20 cellular contexts compared by ENCODE assay signal in the genomic region with DNA sequence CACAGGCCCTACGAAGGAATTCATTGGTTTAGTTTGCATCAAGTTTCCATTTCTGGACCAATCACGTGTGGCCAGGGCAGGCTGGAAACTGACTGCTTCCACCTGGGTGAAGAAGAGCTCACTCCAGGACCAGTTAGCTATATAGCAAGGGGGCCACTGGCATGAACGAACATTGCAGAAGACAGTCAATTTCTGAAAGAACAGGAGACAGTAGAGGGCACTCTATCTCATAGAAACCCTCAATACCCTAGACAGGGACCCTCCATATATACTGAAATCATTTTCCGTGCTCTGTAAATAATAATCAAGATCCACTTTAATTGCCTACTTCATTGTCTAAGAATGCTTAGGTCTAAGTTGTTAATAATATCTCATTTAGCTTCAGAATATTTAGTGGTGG.
DNase-seq lines count a peak whose midpoint lies in the region; ATAC-seq, FAIRE-seq and TF ChIP-seq lines count a peak whose summit lies in the region.
"Had no signal": no experiment of that assay in that cellular context is flagged by ENCODE, and none has a peak within 500 bp of the region (broad histone marks: within the 10 kb centered on the region; RNA-seq: fewer than 3 reads in every experiment).

No MANE protein-coding gene starts in this region.

- H3K4me1 ChIP-seq in keratinocyte (ENCODE audit: control insufficient read depth, extremely low read depth, insufficient read depth, low read length) = no peaks in the 10 kb centered on the region
- H3K4me1 ChIP-seq: psoas muscle had no signal

- dilution Hi-C loops in keratinocyte (cut with MboI; ENCODE audit: extremely low pct_ligation_motif_present, low sequenced_read_pairs) = no loop called here

- TF ChIP-seq CTCF in D721Med (IDR thresholded peaks at IDR 0.05; ENCODE audit: insufficient read depth, missing control alignments) = peak; percentile 35
- TF ChIP-seq CTCF in keratinocyte (optimal IDR thresholded peaks at IDR 0.05 in 1 of 3, IDR thresholded peaks at IDR 0.05 in 1 of 3, conservative IDR thresholded peaks at IDR 0.05 in 1 of 3; ENCODE audit: extremely low read depth in 1 of 3, insufficient read depth in 2 of 3, low read length in 3 of 3) = no peak
- no peak for TF ChIP-seq CTCF in GM13976 (IDR thresholded peaks at IDR 0.05; ENCODE audit: borderline replicate concordance, control extremely low read depth, extremely low read depth, insufficient read depth, missing control alignments)

- H3K9me1 ChIP-seq in keratinocyte (ENCODE audit: control insufficient read depth, extremely low read depth, insufficient read depth, low read length) = no peaks in the 10 kb centered on the region

- H3K4me2 ChIP-seq in keratinocyte (ENCODE audit: control insufficient read depth, extremely low read depth, insufficient read depth, low read depth, low read length) = no peak overlapping the region

- no peak for TF ChIP-seq POLR2A in GM18505 (IDR thresholded peaks at IDR 0.05; ENCODE audit: borderline replicate concordance, extremely low read depth, insufficient read depth, insufficient read length)

- H3K4me3 ChIP-seq in H7 (ENCODE audit: insufficient read depth, low read depth, low read length) (no peak overlapping the region), keratinocyte (ENCODE audit: control insufficient read depth in 2 of 3, extremely low read depth in 1 of 3, insufficient read depth in 2 of 3, low read depth in 1 of 3, low read length in 3 of 3) (no peak overlapping the region)
- H3K4me3 ChIP-seq: psoas muscle had no signal

- H3K27ac ChIP-seq in keratinocyte (ENCODE audit: control insufficient read depth, insufficient read depth, low read length) = no peak overlapping the region
- H3K27ac ChIP-seq: psoas muscle had no signal

- H3K27me3 ChIP-seq in H7 (ENCODE audit: control insufficient read depth, insufficient read depth, low read length) (no peaks in the 10 kb centered on the region), keratinocyte (ENCODE audit: control insufficient read depth, extremely low read depth, insufficient read depth, low read length) (no peaks in the 10 kb centered on the region)

- no peaks in the 10 kb centered on the region for H3K79me2 ChIP-seq in keratinocyte (ENCODE audit: control insufficient read depth, insufficient read depth, low read length)

- no peak overlapping the region for H3K9ac ChIP-seq in keratinocyte (ENCODE audit: control insufficient read depth, extremely low read depth, insufficient read depth, low read length)

- DNase-seq in D721Med (ENCODE audit: insufficient read length, low spot score) = no peak
- peak; percentile 5 for DNase-seq in H7
- peak; percentile 40 for DNase-seq in SK-MEL-5 (ENCODE audit: low read depth, low spot score)
- no peak for DNase-seq in keratinocyte (ENCODE audit: low read depth, low spot score)
- DNase-seq in T1000 (lab: John Stamatoyannopoulos, UW) = no peak
- no peak for DNase-seq in GM13976 (ENCODE audit: low spot score)
- DNase-seq: activated CD4-positive, alpha-beta T cell treated with anti-CD3 and anti-CD28 coated beads, Interleukin-2, amount 50 U/mL, for 4 hours; activated naive CD4-positive, alpha-beta T cell treated with Interleukin-2 at 50 U/mL for 16 hours; AML-193; anterior cingulate cortex; Calu3; effector CD8-positive, alpha-beta T cell; KBM-7; kidney glomerular epithelial cell; NCI-H1092 treated with DMSO at 0.1 percent for 48 hours; NCI-H526; psoas muscle had no signal

- H4K20me1 ChIP-seq in keratinocyte (ENCODE audit: control insufficient read depth, extremely low read depth, insufficient read depth, low read length) = no peaks in the 10 kb centered on the region

- no peaks in the 10 kb centered on the region for H3K9me3 ChIP-seq in keratinocyte (ENCODE audit: control insufficient read depth, low read depth, low read length)
- H3K9me3 ChIP-seq: psoas muscle had no signal

- no peak overlapping the region for H2AFZ ChIP-seq in keratinocyte (ENCODE audit: control insufficient read depth, low read length)

- H3K36me3 ChIP-seq in H7 (replicated peaks; ENCODE audit: control insufficient read depth, insufficient read depth, low read length) = no peaks in the 10 kb centered on the region; the same call in 1 of the 2 replicates
- no peaks in the 10 kb centered on the region for H3K36me3 ChIP-seq in keratinocyte (ENCODE audit: control insufficient read depth in 2 of 2, extremely low read depth in 1 of 2, insufficient read depth in 2 of 2, low read length in 2 of 2)

- ATAC-seq in GM18505 (IDR thresholded peaks at IDR 0.05; ENCODE audit: unreplicated experiment) = no peak
- ATAC-seq: psoas muscle had no signal

- in situ Hi-C loops in SK-MEL-5 (cut with HindIII; ENCODE audit: low pct_unique_long_range_greater_than_20kb, low sequenced_read_pairs) = no loop called here
- in situ Hi-C loops in GM13976 (cut with MboI; ENCODE audit: low sequenced_read_pairs, unreplicated experiment) = loop anchor here (25.0 kb wide), 1 partner anchor 578 kb away; no protein-coding TSS in a partner anchor

- no peak for FAIRE-seq in D721Med (lab: Jason Lieb, UNC)
- FAIRE-seq in keratinocyte (lab: Jason Lieb, UNC) = peak; percentile 13
- FAIRE-seq: GM19239, RCC 7860 had no signal

Comparison
In these comparisons a context has a peak if more than half of its experiments do, and no peak if none do; other contexts are left out.
1. DNase-seq: peak in H7 (single experiment) and SK-MEL-5 (single experiment); none in D721Med (single experiment), keratinocyte (single experiment), T1000 (single experiment) and GM13976 (single experiment).